ENCODE assay signal across 1 cellular context in genomic region chr15:65981837-65982696, GRCh38.
TF ChIP-seq lines count a peak whose summit lies in the region.

No MANE protein-coding gene starts in this region.

TF ChIP-seq in HEK293, 187 proteins besides CTCF, POLR2A, EP300 and RAD21 (continued from another document):
- TF ChIP-seq, protein P1, sequence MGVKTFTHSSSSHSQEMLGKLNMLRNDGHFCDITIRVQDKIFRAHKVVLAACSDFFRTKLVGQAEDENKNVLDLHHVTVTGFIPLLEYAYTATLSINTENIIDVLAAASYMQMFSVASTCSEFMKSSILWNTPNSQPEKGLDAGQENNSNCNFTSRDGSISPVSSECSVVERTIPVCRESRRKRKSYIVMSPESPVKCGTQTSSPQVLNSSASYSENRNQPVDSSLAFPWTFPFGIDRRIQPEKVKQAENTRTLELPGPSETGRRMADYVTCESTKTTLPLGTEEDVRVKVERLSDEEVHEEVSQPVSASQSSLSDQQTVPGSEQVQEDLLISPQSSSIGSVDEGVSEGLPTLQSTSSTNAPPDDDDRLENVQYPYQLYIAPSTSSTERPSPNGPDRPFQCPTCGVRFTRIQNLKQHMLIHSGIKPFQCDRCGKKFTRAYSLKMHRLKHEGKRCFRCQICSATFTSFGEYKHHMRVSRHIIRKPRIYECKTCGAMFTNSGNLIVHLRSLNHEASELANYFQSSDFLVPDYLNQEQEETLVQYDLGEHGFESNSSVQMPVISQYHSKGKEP (tag by site-specific recombination; IDR thresholded peaks at IDR 0.05): no peak
